Comparison of ENCODE assay signal across 8 cellular contexts in genomic region chr21:17613242-17613676, GRCh38. TPM values are rescaled to one million over a fixed set of nuclear protein-coding genes. Genes with fewer than 3 reads are reported as not detected.
A peak's percentile ranks its signal among the peaks of the same experiment; 100 is the strongest.
DNase-seq lines count a peak whose midpoint lies in the region; ATAC-seq and TF ChIP-seq lines count a peak whose summit lies in the region.

No MANE protein-coding gene starts in this region.

- H4K20me1 ChIP-seq in neural cell (ENCODE audit: insufficient read depth): no peaks in the 10 kb centered on the region

- H2AFZ ChIP-seq in neural cell (ENCODE audit: low read depth, low read length): peak overlapping the region; percentile 75

- CTCF ChIA-PET in activated CD4-positive, alpha-beta memory T cell treated with anti-CD3 and anti-CD28 coated beads, Interleukin-2, amount 10 ng/mL, durations not matched to agents 7 days and 5 days (lab: Charles Lee): no interaction called here

- peak overlapping the region; percentile 80 for H3K9ac ChIP-seq in neural cell (ENCODE audit: low read length)

- peak overlapping the region; percentile 68 for H3K4me3 Mint-ChIP-seq in activated CD4-positive, alpha-beta memory T cell treated with anti-CD3 and anti-CD28 coated beads, Interleukin-2, amount 10 ng/mL, durations not matched to agents 7 days and 5 days

- DNase-seq in ELR (ENCODE audit: low read depth) (peak; percentile 15), fibroblast of pulmonary artery (ENCODE audit: low read depth) (peak; percentile 29), dedifferentiated amniotic fluid mesenchymal stem cell (ENCODE audit: extremely low spot score) (no peak), COLO829 (ENCODE audit: low spot score) (no peak)
- DNase-seq in activated CD4-positive, alpha-beta memory T cell treated with anti-CD3 and anti-CD28 coated beads, Interleukin-2, amount 10 ng/mL, durations not matched to agents 7 days and 5 days: no peak

- TF ChIP-seq RAD21 in neural cell (conservative IDR thresholded peaks at IDR 0.05): no peak

- no peaks in the 10 kb centered on the region for H3K9me3 ChIP-seq in neural cell (ENCODE audit: low read length)

- peaks cover 35% of the 10 kb centered on the region for H3K36me3 Mint-ChIP-seq in activated CD4-positive, alpha-beta memory T cell treated with anti-CD3 and anti-CD28 coated beads, Interleukin-2, amount 10 ng/mL, durations not matched to agents 7 days and 5 days (ENCODE audit: low read depth)

- no peaks in the 10 kb centered on the region for H3K27me3 Mint-ChIP-seq in activated CD4-positive, alpha-beta memory T cell treated with anti-CD3 and anti-CD28 coated beads, Interleukin-2, amount 10 ng/mL, durations not matched to agents 7 days and 5 days

- POLR2A ChIA-PET in activated CD4-positive, alpha-beta memory T cell treated with anti-CD3 and anti-CD28 coated beads, Interleukin-2, amount 10 ng/mL, durations not matched to agents 7 days and 5 days (lab: Charles Lee): interaction anchor here (0.7 kb wide), 1 partner anchor 167 kb away, joined by 4 read pairs; no protein-coding TSS in a partner anchor

- peak overlapping the region; percentile 94 for H3K4me3 ChIP-seq in fibroblast of pulmonary artery (replicated peaks; ENCODE audit: low read depth, low read length)
- peak overlapping the region; percentile 86 for H3K4me3 ChIP-seq in neural cell (ENCODE audit: low read length)

- peaks cover 17% of the 10 kb centered on the region for H3K27me3 ChIP-seq in neural cell (ENCODE audit: insufficient read depth, low read depth, low read length)

- H3K79me2 ChIP-seq in neural cell (replicated peaks; ENCODE audit: insufficient read depth, low read length): peaks cover 26% of the 10 kb centered on the region

- H3K4me2 ChIP-seq in neural cell (ENCODE audit: low read length): no peak overlapping the region

- H3K9me3 Mint-ChIP-seq in activated CD4-positive, alpha-beta memory T cell treated with anti-CD3 and anti-CD28 coated beads, Interleukin-2, amount 10 ng/mL, durations not matched to agents 7 days and 5 days: no peaks in the 10 kb centered on the region

- H3K27ac ChIP-seq in neural cell (ENCODE audit: low read length): no peak overlapping the region

- no peak for TF ChIP-seq EP300 in neural cell (conservative IDR thresholded peaks at IDR 0.05; ENCODE audit: poor library complexity, severe bottlenecking)

- no peaks in the 10 kb centered on the region for H3F3A ChIP-seq in neural cell (ENCODE audit: insufficient read depth, low read length, poor library complexity, severe bottlenecking)

- peak overlapping the region; percentile 71 for H3K27ac Mint-ChIP-seq in activated CD4-positive, alpha-beta memory T cell treated with anti-CD3 and anti-CD28 coated beads, Interleukin-2, amount 10 ng/mL, durations not matched to agents 7 days and 5 days

- peaks cover 56% of the 10 kb centered on the region for H3K4me1 Mint-ChIP-seq in activated CD4-positive, alpha-beta memory T cell treated with anti-CD3 and anti-CD28 coated beads, Interleukin-2, amount 10 ng/mL, durations not matched to agents 7 days and 5 days

- ATAC-seq in HG03159 (IDR thresholded peaks at IDR 0.05; ENCODE audit: unreplicated experiment) (peak; percentile 0), HG02678 (IDR thresholded peaks at IDR 0.05; ENCODE audit: unreplicated experiment) (no peak)

- no peaks in the 10 kb centered on the region for H3K36me3 ChIP-seq in neural cell (ENCODE audit: insufficient read depth, low read length)

- no peaks in the 10 kb centered on the region for H3K9me2 ChIP-seq in neural cell (ENCODE audit: insufficient read depth, low read length)

- no peak for TF ChIP-seq CTCF in fibroblast of pulmonary artery (IDR thresholded peaks at IDR 0.05; ENCODE audit: low read length, missing control alignments)
- TF ChIP-seq CTCF in neural cell (IDR thresholded peaks at IDR 0.05; ENCODE audit: poor library complexity, severe bottlenecking): no peak

TF ChIP-seq in neural cell, 6 proteins besides CTCF, POLR2A, EP300 and RAD21:
- TF ChIP-seq EZH2 (IDR thresholded peaks at IDR 0.05; ENCODE audit: borderline replicate concordance, insufficient read depth, low read length, poor library complexity, severe bottlenecking): no peak
- no peak for TF ChIP-seq POLR2AphosphoS5 (IDR thresholded peaks at IDR 0.05)
- no peak for TF ChIP-seq TAF1 (IDR thresholded peaks at IDR 0.05; ENCODE audit: low read depth)
- TF ChIP-seq MXI1 (conservative IDR thresholded peaks at IDR 0.05; ENCODE audit: poor library complexity, severe bottlenecking): no peak
- no peak for TF ChIP-seq SMC3 (conservative IDR thresholded peaks at IDR 0.05; ENCODE audit: poor library complexity)
- no peak for TF ChIP-seq REST (IDR thresholded peaks at IDR 0.05; ENCODE audit: borderline replicate concordance)

RNA-seq across cellular contexts. Expression of gene BTG3, which starts 0.6 kb away (rescaled TPM):
- 10 to 100 TPM; 57.3 to 59.7 TPM for total RNA-seq in activated CD4-positive, alpha-beta memory T cell treated with anti-CD3 and anti-CD28 coated beads, Interleukin-2, amount 10 ng/mL, durations not matched to agents 7 days and 5 days
- polyA plus RNA-seq in neural cell: 38.5 and 39.1 TPM in 2 replicates
- polyA minus RNA-seq in neural cell: 36.2 and 37.5 TPM in 2 replicates

Comparison
In these comparisons a context has a peak if more than half of its experiments do, and no peak if none do; other contexts are left out.
1. DNase-seq: peak in ELR (single experiment) and fibroblast of pulmonary artery (single experiment); none in activated CD4-positive, alpha-beta memory T cell treated with anti-CD3 and anti-CD28 coated beads, Interleukin-2, amount 10 ng/mL, durations not matched to agents 7 days and 5 days (single experiment), dedifferentiated amniotic fluid mesenchymal stem cell (single experiment) and COLO829 (single experiment).